ENCODE assay signal across 18 cellular contexts in the genomic region with DNA sequence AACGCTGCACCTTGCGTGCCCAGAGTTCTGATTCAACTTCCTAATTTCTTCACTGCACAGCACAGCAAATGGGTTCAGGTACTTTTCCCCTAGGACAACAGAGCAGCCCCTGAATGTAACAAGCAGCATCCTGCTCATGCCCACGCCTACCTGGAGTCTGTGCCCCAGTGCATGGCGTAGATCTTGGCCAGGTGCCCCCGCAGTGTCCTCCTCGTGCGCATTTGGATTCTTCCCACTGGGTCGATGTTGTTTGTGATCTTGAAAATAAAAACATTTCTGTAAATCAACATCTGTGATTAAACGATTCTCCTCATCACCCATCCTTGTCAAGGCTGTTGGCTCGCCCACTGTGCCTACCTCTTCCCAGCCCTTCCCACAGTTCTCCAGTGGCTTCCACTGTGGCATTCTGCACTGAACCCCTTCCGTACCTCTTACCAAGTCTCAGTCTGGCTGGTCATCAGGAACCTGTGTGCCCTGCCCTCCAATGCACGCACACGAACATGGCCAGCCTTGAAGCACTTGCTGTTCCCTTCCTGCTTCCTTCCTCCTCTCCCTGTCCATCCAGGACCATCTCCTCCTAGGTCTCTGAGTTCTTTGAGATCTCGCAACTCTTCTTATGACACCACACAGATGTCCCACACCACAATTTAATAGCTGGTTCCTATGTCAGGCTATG. TPM values are rescaled to one million over a fixed set of nuclear protein-coding genes. Genes with fewer than 3 reads are reported as not detected.
DNase-seq lines count a peak whose midpoint lies in the region; ATAC-seq, FAIRE-seq and TF ChIP-seq lines count a peak whose summit lies in the region.
"Had no signal": no experiment of that assay in that cellular context is flagged by ENCODE, and none has a peak within 500 bp of the region (broad histone marks: within the 10 kb centered on the region; RNA-seq: fewer than 3 reads in every experiment).

No MANE protein-coding gene starts in this region.

- no peaks in the 10 kb centered on the region for H3K9me3 Mint-ChIP-seq in CD8-positive, alpha-beta memory T cell

- H4K91ac ChIP-seq in H1 (replicated peaks; ENCODE audit: insufficient read length, low read length) (no peak overlapping the region), neuronal stem cell (ENCODE audit: low read depth, low read length, poor library complexity) (no peak overlapping the region)

- FAIRE-seq in H1 (lab: Jason Lieb, UNC) = no peak

- H2BK20ac ChIP-seq in H1 (ENCODE audit: low read length) = no peak overlapping the region

- H2AK5ac ChIP-seq in H1 (ENCODE audit: low read depth, low read length) (no peak overlapping the region), neuronal stem cell (ENCODE audit: low read depth, low read length) (no peak overlapping the region)

- no peak overlapping the region; the same call in 1 of the 2 replicates for H4K8ac ChIP-seq in H1 (ENCODE audit: extremely low read depth, insufficient read depth, low read length)
- no peak overlapping the region for H4K8ac ChIP-seq in neuronal stem cell (ENCODE audit: low read depth, low read length)

- no peak overlapping the region for H2BK12ac ChIP-seq in H1 (ENCODE audit: low read depth, low read length)
- H2BK12ac ChIP-seq in neuronal stem cell (ENCODE audit: low read length) = no peak overlapping the region

- H2AFZ ChIP-seq in OCI-LY1 (ENCODE audit: low read length) (no peak overlapping the region), H1 (ENCODE audit: low read length) (no peak overlapping the region), neuronal stem cell (ENCODE audit: low read length) (no peak overlapping the region)

- no peak overlapping the region for H3K9ac ChIP-seq in OCI-LY1 (ENCODE audit: low read length)
- H3K9ac ChIP-seq in H1 (replicated peaks in 1 of 4; ENCODE audit: extremely low read depth in 1 of 4, low read depth in 3 of 4, low read length in 3 of 4) = no peak overlapping the region
- peak overlapping the region; percentile 10 for H3K9ac ChIP-seq in neuronal stem cell (ENCODE audit: low read depth, low read length, poor library complexity)

- no peaks in the 10 kb centered on the region for H3K9me3 ChIP-seq in CD8-positive, alpha-beta memory T cell (ENCODE audit: low read length)
- H3K9me3 ChIP-seq in OCI-LY1 (ENCODE audit: low read length) (no peaks in the 10 kb centered on the region), H1 (ENCODE audit: insufficient read depth in 2 of 2, low read depth in 1 of 2, low read length in 1 of 2) (no peaks in the 10 kb centered on the region), neuronal stem cell (replicated peaks in 1 of 2; ENCODE audit: control insufficient read depth in 2 of 2, insufficient read depth in 1 of 2, low read depth in 1 of 2, low read length in 2 of 2) (peaks cover 0 to 2% of the 10 kb centered on the region in 2 donors)
- H3K9me3 ChIP-seq: breast epithelium, gastroesophageal sphincter, mucosa of descending colon, uterus had no signal

- CTCF ChIA-PET in CD8-positive, alpha-beta memory T cell (lab: Charles Lee) = no interaction called here
- CTCF ChIA-PET in H1 (lab: Charles Lee; ENCODE audit: partially characterized antibody) = interaction anchor here (0.7 to 1.0 kb wide), 3 partner anchors 20 to 90 kb away, joined by 3 read pairs; no protein-coding TSS in a partner anchor

- H3K79me1 ChIP-seq in H1 (ENCODE audit: low read depth, low read length) (no peaks in the 10 kb centered on the region), neuronal stem cell (ENCODE audit: low read depth, low read length) (peaks cover 8% of the 10 kb centered on the region)

- H3K14ac ChIP-seq in H1 (ENCODE audit: insufficient read length) = no peak overlapping the region
- no peak overlapping the region for H3K14ac ChIP-seq in neuronal stem cell (ENCODE audit: low read length)

- DNase-seq in CD8-positive, alpha-beta memory T cell = no peak
- no peak for DNase-seq in H1 (ENCODE audit: low read depth in 1 of 2, low spot score in 2 of 2)
- no peak for DNase-seq in neuronal stem cell (ENCODE audit: low spot score)
- no peak for DNase-seq in NCI-H2196 treated with DMSO at 0.1 percent for 48 hours (lab: John Stamatoyannopoulos, UW; ENCODE audit: unreplicated experiment)
- DNase-seq in islet precursor cell = no peak
- DNase-seq: activated T-cell treated with anti-CD3 and anti-CD28 coated beads, Interleukin-2, amount 50 U/mL, for 48 hours; dermis blood vessel endothelial cell; erythroblast; Kasumi-1; mucosa of descending colon; NCI-H1105; PC-3; uterus had no signal

- H3K9me2 ChIP-seq in OCI-LY1 (ENCODE audit: low read depth, low read length) = no peaks in the 10 kb centered on the region

- no peak overlapping the region for H3K56ac ChIP-seq in H1 (replicated peaks; ENCODE audit: insufficient read length, low read depth, low read length)

- H3F3A ChIP-seq in OCI-LY1 (ENCODE audit: insufficient read depth, low read length) = no peaks in the 10 kb centered on the region; the same call in 1 of the 2 replicates

- H3K23me2 ChIP-seq in H1 (ENCODE audit: low read depth, low read length) = no peaks in the 10 kb centered on the region

- H4K5ac ChIP-seq in H1 (ENCODE audit: insufficient read length, low read depth, low read length) = no peak overlapping the region

- no peaks in the 10 kb centered on the region for H3K4me1 ChIP-seq in CD8-positive, alpha-beta memory T cell (ENCODE audit: insufficient read depth, low read length)
- H3K4me1 ChIP-seq in OCI-LY1 (ENCODE audit: insufficient read depth, low read length, severe bottlenecking) (peaks cover 4% of the 10 kb centered on the region), H1 (replicated peaks in 1 of 4; ENCODE audit: control insufficient read depth in 3 of 4, insufficient read depth in 4 of 4, low read length in 3 of 4) (no peaks in the 10 kb centered on the region), neuronal stem cell (ENCODE audit: control insufficient read depth in 2 of 2, insufficient read depth in 1 of 2, low read depth in 1 of 2, low read length in 2 of 2) (peaks cover 0 to 3% of the 10 kb centered on the region in 2 donors)
- H3K4me1 ChIP-seq: breast epithelium, gastroesophageal sphincter, uterus had no signal

- H3K27me3 Mint-ChIP-seq in CD8-positive, alpha-beta memory T cell = no peaks in the 10 kb centered on the region

- TF ChIP-seq CTCF in OCI-LY1 (IDR thresholded peaks at IDR 0.05; ENCODE audit: low read length) (no peak), H1 (IDR thresholded peaks at IDR 0.05; ENCODE audit: control extremely low read depth in 1 of 3, insufficient read depth in 1 of 3, low read depth in 1 of 3, low read length in 3 of 3) (no peak)

- H4K20me1 ChIP-seq in OCI-LY1 (ENCODE audit: insufficient read depth, low read length) (no peaks in the 10 kb centered on the region), H1 (replicated peaks in 1 of 2; ENCODE audit: control insufficient read depth in 1 of 2, insufficient read depth in 2 of 2, low read length in 2 of 2) (peaks cover 0 to 4% of the 10 kb centered on the region in 2 experiments)

- peaks cover 0 to 68% (median 8%) of the 10 kb centered on the region in 3 donors for H3K36me3 Mint-ChIP-seq in CD8-positive, alpha-beta memory T cell

- 0 out of 2 replicates have a peak, but pooled peaks cover 4% of the 10 kb centered on the region for H3K79me2 ChIP-seq in OCI-LY1 (ENCODE audit: insufficient read depth, low read length)
- H3K79me2 ChIP-seq in H1 (ENCODE audit: control insufficient read depth in 1 of 2, insufficient read depth in 2 of 2, low read length in 2 of 2) = peaks cover 0 to 6% of the 10 kb centered on the region in 2 experiments; a peak in 2 of 4 replicates

- no peak overlapping the region for H3K4me3 ChIP-seq in CD8-positive, alpha-beta memory T cell (ENCODE audit: low read length)
- H3K4me3 ChIP-seq in OCI-LY1 (ENCODE audit: low read depth, low read length, poor library complexity, severe bottlenecking) (no peak overlapping the region), H1 (ENCODE audit: extremely low read depth in 1 of 4, insufficient read depth in 2 of 4, low read depth in 3 of 4, low read length in 4 of 4) (no peak overlapping the region), neuronal stem cell (ENCODE audit: low read length in 2 of 2) (peak overlapping the region in 1 of 2 donors; percentile 37)
- H3K4me3 ChIP-seq: breast epithelium, gastroesophageal sphincter, mucosa of descending colon, uterus had no signal

- H3K18ac ChIP-seq in H1 (ENCODE audit: extremely low read depth, low read length) (no peak overlapping the region), neuronal stem cell (ENCODE audit: low read length) (no peak overlapping the region)

- POLR2A ChIA-PET in CD8-positive, alpha-beta memory T cell (lab: Charles Lee) = no interaction called here
- POLR2A ChIA-PET in H1 (lab: Charles Lee; ENCODE audit: partially characterized antibody) = interaction anchor here (1.0 kb wide), 1 partner anchor 76 kb away, joined by 3 read pairs; no protein-coding TSS in a partner anchor

- TF ChIP-seq EP300 in H1 (IDR thresholded peaks at IDR 0.05; ENCODE audit: borderline replicate concordance in 1 of 2, low read depth in 2 of 2, low read length in 2 of 2) = no peak

- no peak overlapping the region for H3K4ac ChIP-seq in H1 (replicated peaks; ENCODE audit: insufficient read length, low read depth, low read length)
- H3K4ac ChIP-seq in neuronal stem cell (ENCODE audit: low read length) = no peak overlapping the region

- 95% methylated on average over 14 of the region's 14 CpGs; no CpG with 5 or more reads in 1 of the 2 experiments for WGBS in H1 (ENCODE audit: extremely low coverage in 1 of 2, insufficient coverage in 1 of 2, insufficient read length in 1 of 2, insufficient replicate concordance in 2 of 2, low coverage in 1 of 2, low lambda C conversion rate in 2 of 2, missing lambda C conversion rate in 1 of 2), 2 experiments
- WGBS in neuronal stem cell (ENCODE audit: extremely low coverage in 2 of 2, insufficient read length in 2 of 2, insufficient replicate concordance in 1 of 2), 2 donors = no CpG with 5 or more reads among the region's 14 CpGs

- H2BK120ac ChIP-seq in H1 (replicated peaks; ENCODE audit: low read depth, low read length) = no peak overlapping the region
- no peak overlapping the region for H2BK120ac ChIP-seq in neuronal stem cell (ENCODE audit: low read depth, low read length)

- peaks cover 9 to 24% (median 10%) of the 10 kb centered on the region in 3 donors for H3K4me1 Mint-ChIP-seq in CD8-positive, alpha-beta memory T cell

- H2BK5ac ChIP-seq in H1 (ENCODE audit: low read depth, low read length) = peak overlapping the region; percentile 19; the same call in 1 of the 2 replicates
- peak overlapping the region; percentile 54 for H2BK5ac ChIP-seq in neuronal stem cell (ENCODE audit: low read length)

- ATAC-seq in GM19324 (IDR thresholded peaks at IDR 0.05; ENCODE audit: low FRiP score, unreplicated experiment) = no peak
- ATAC-seq: gastroesophageal sphincter, mucosa of descending colon, PC-3, sciatic nerve had no signal

- no peak overlapping the region for H2BK15ac ChIP-seq in H1 (ENCODE audit: low read length)
- H2BK15ac ChIP-seq in neuronal stem cell (ENCODE audit: low read length) = no peak overlapping the region

- H3K4me2 ChIP-seq in OCI-LY1 (ENCODE audit: low read length) (no peak overlapping the region), H1 (ENCODE audit: insufficient read depth in 1 of 2, low read depth in 2 of 2, low read length in 2 of 2) (no peak overlapping the region), neuronal stem cell (ENCODE audit: insufficient read depth, low read length, poor library complexity, severe bottlenecking) (no peak overlapping the region)

- TF ChIP-seq RAD21 in H1 (IDR thresholded peaks at IDR 0.05 in 1 of 2, conservative IDR thresholded peaks at IDR 0.05 in 1 of 2; ENCODE audit: low read depth in 2 of 2, low read length in 2 of 2) = no peak

- TF ChIP-seq POLR2A in H1 (IDR thresholded peaks at IDR 0.05; ENCODE audit: control extremely low read depth in 1 of 2, low read depth in 2 of 2, low read length in 2 of 2) = no peak

- H3K23ac ChIP-seq in H1 (ENCODE audit: insufficient read length) = no peak overlapping the region
- no peak overlapping the region for H3K23ac ChIP-seq in neuronal stem cell (ENCODE audit: low read depth, low read length, poor library complexity)

- H3K27ac ChIP-seq in CD8-positive, alpha-beta memory T cell (ENCODE audit: low read depth, low read length) = no peak overlapping the region
- peak overlapping the region; percentile 4 for H3K27ac ChIP-seq in OCI-LY1 (ENCODE audit: low read depth, low read length, poor library complexity, severe bottlenecking)
- no peak overlapping the region for H3K27ac ChIP-seq in H1 (ENCODE audit: low read depth, low read length)
- H3K27ac ChIP-seq in neuronal stem cell (replicated peaks; ENCODE audit: low read length) = no peak overlapping the region
- H3K27ac ChIP-seq: breast epithelium, gastroesophageal sphincter, uterus had no signal

- H3K36me3 ChIP-seq in CD8-positive, alpha-beta memory T cell (ENCODE audit: insufficient read depth, low read length) = peaks cover 34% of the 10 kb centered on the region
- H3K36me3 ChIP-seq in OCI-LY1 (ENCODE audit: insufficient read depth, low read length) (peaks cover 83% of the 10 kb centered on the region), H1 (ENCODE audit: control insufficient read depth in 2 of 4, insufficient read depth in 4 of 4, low read length in 3 of 4) (peaks cover 5 to 44% (median 26%) of the 10 kb centered on the region in 4 experiments; a peak in 7 of 8 replicates), neuronal stem cell (replicated peaks in 1 of 2; ENCODE audit: control insufficient read depth in 2 of 2, insufficient read depth in 2 of 2, low read length in 2 of 2) (peaks cover 42 to 91% of the 10 kb centered on the region in 2 donors)
- H3K36me3 ChIP-seq: breast epithelium, uterus had no signal

- H3K27ac Mint-ChIP-seq in CD8-positive, alpha-beta memory T cell = peak overlapping the region in 5 of 8 donors; percentile 33 to 92 (median 45)

- no peaks in the 10 kb centered on the region for H3K27me3 ChIP-seq in CD8-positive, alpha-beta memory T cell (ENCODE audit: insufficient read depth, low read length, poor library complexity, severe bottlenecking)
- H3K27me3 ChIP-seq in OCI-LY1 (ENCODE audit: insufficient read depth, low read length) (no peaks in the 10 kb centered on the region), H1 (replicated peaks in 1 of 4; ENCODE audit: control insufficient read depth in 3 of 4, extremely low read depth in 1 of 4, insufficient read depth in 3 of 4, low read length in 3 of 4) (no peaks in the 10 kb centered on the region), neuronal stem cell (ENCODE audit: control insufficient read depth in 3 of 3, insufficient read depth in 3 of 3, low read depth in 1 of 3, low read length in 3 of 3) (no peaks in the 10 kb centered on the region)
- H3K27me3 ChIP-seq: breast epithelium, gastroesophageal sphincter, uterus had no signal

- peak overlapping the region in 1 of 7 donors; percentile 44 for H3K4me3 Mint-ChIP-seq in CD8-positive, alpha-beta memory T cell

RNA-seq across cellular contexts. Expression of a gene that starts 37.5 kb away (rescaled TPM):
- 10 to 100 TPM; 75.4 to 77.0 TPM for total RNA-seq in CD8-positive, alpha-beta memory T cell
- polyA plus RNA-seq in CD8-positive, alpha-beta memory T cell = 29.9 TPM
- 80.1 and 89.7 TPM in 2 replicates for total RNA-seq in H1 (2021; fragmentation: NEBNext Ultra II Directional; extraction: Animal tissue kit (Norgen Biotek cat#: 25700))
- polyA plus RNA-seq in H1 (2011; rRNA removed) = 78.0 and 105 TPM in 2 replicates
- 93.5 TPM for polyA plus RNA-seq in H1 (2011; cell fraction: cytosol; rRNA removed)
- 230 TPM for polyA plus RNA-seq in H1 (2011; cell fraction: nucleus; rRNA removed)
- polyA plus RNA-seq in H1 (2012, experiment 1 of 2) = 68.6 to 97.3 TPM (median 83.2 TPM) in 4 replicates
- polyA plus RNA-seq in H1 (2012, experiment 2 of 2) = 59.0 TPM
- 44.9 TPM for polyA plus RNA-seq in H1 (2013, experiment 1 of 2)
- 41.0 TPM for polyA plus RNA-seq in H1 (2013, experiment 2 of 2)
- polyA minus RNA-seq in H1 (2011; rRNA and poly(A)+ RNA removed) = 37.6 and 56.0 TPM in 2 replicates
- polyA minus RNA-seq in H1 (2011; cell fraction: cytosol; rRNA and poly(A)+ RNA removed) = 57.0 TPM
- 65.2 TPM for polyA minus RNA-seq in H1 (2011; cell fraction: nucleus; rRNA and poly(A)+ RNA removed)
- polyA plus RNA-seq in neuronal stem cell (2013, experiment 1 of 2) = 45.5 TPM
- polyA plus RNA-seq in neuronal stem cell (2013, experiment 2 of 2) = 43.7 TPM
